23 cellular contexts compared by ENCODE assay signal in genomic region chr11:100774859-100775258, GRCh38.
DNase-seq lines count a peak whose midpoint lies in the region; ATAC-seq and TF ChIP-seq lines count a peak whose summit lies in the region.
"Had no signal": no experiment of that assay in that cellular context is flagged by ENCODE, and none has a peak within 500 bp of the region (broad histone marks: within the 10 kb centered on the region; RNA-seq: fewer than 3 reads in every experiment).

No MANE protein-coding gene starts in this region.

- no peak overlapping the region for H3K4me3 ChIP-seq in cardiac muscle cell
- H3K4me3 ChIP-seq in heart left ventricle: no peak overlapping the region
- no peak overlapping the region for H3K4me3 ChIP-seq in mammary epithelial cell (replicated peaks in 1 of 3; ENCODE audit: insufficient read depth in 1 of 3, low read depth in 2 of 3, low read length in 3 of 3)
- no peak overlapping the region for H3K4me3 ChIP-seq in mucosa of rectum (ENCODE audit: low read length in 2 of 2)
- no peak overlapping the region for H3K4me3 ChIP-seq in spleen
- no peak overlapping the region for H3K4me3 ChIP-seq in prostate gland
- H3K4me3 ChIP-seq: dorsolateral prefrontal cortex, gastrocnemius medialis, GM23248, thoracic aorta had no signal

- TF ChIP-seq CTCF in cardiac muscle cell (IDR thresholded peaks at IDR 0.05; ENCODE audit: low read depth, low read length) (no peak), heart left ventricle (IDR thresholded peaks at IDR 0.05) (no peak), mammary epithelial cell (conservative IDR thresholded peaks at IDR 0.05 in 1 of 2, IDR thresholded peaks at IDR 0.05 in 1 of 2; ENCODE audit: extremely low read depth in 1 of 2, insufficient read depth in 1 of 2, low read depth in 1 of 2, low read length in 2 of 2) (no peak), spleen (IDR thresholded peaks at IDR 0.05 in 8 of 11, conservative IDR thresholded peaks at IDR 0.05 in 3 of 11) (no peak), prostate gland (IDR thresholded peaks at IDR 0.05) (no peak)

- intact Hi-C loops in heart left ventricle (cut with DNase I): no loop called here
- intact Hi-C loops in mammary epithelial cell (cut with micrococcal nuclease): no loop called here
- intact Hi-C loops in spleen (cut with DNase I; ENCODE audit: low total_unique reads): no loop called here
- intact Hi-C loops in prostate gland (cut with DNase I): loop anchor here (10.0 kb wide), 1 partner anchor 1240 kb away; no protein-coding TSS in a partner anchor

- in situ Hi-C loops in mammary epithelial cell (cut with MboI; ENCODE audit: low sequenced_read_pairs in 2 of 2): loop anchor here in 1 of 2 donors (10.0 kb wide), 1 partner anchor 80 kb away; no protein-coding TSS in a partner anchor

- dilution Hi-C loops in mammary epithelial cell (cut with HindIII; ENCODE audit: low sequenced_read_pairs): no loop called here

- no peak overlapping the region for H3K4me2 ChIP-seq in mammary epithelial cell (ENCODE audit: insufficient read depth, low read depth, low read length)

- CTCF ChIA-PET in mammary epithelial cell (lab: Charles Lee; ENCODE audit: low non-redundant PET): no interaction called here

- H3K9me3 ChIP-seq in cardiac muscle cell (ENCODE audit: low read depth) (no peaks in the 10 kb centered on the region), heart left ventricle (no peaks in the 10 kb centered on the region), mammary epithelial cell (replicated peaks; ENCODE audit: insufficient read depth, low read length) (no peaks in the 10 kb centered on the region), mucosa of rectum (ENCODE audit: control insufficient read depth in 2 of 2, low read length in 2 of 2) (no peaks in the 10 kb centered on the region), spleen (no peaks in the 10 kb centered on the region), prostate gland (no peaks in the 10 kb centered on the region)
- H3K9me3 ChIP-seq: gastrocnemius medialis, thoracic aorta had no signal

- H3K9ac ChIP-seq in mammary epithelial cell (ENCODE audit: insufficient read depth, low read length) (no peak overlapping the region), mucosa of rectum (ENCODE audit: low read depth in 1 of 2, low read length in 2 of 2) (no peak overlapping the region)
- H3K9ac ChIP-seq: GM23248 had no signal

- TF ChIP-seq POLR2A in heart left ventricle (IDR thresholded peaks at IDR 0.05): no peak
- no peak for TF ChIP-seq POLR2A in spleen (IDR thresholded peaks at IDR 0.05)
- no peak for TF ChIP-seq POLR2A in prostate gland (IDR thresholded peaks at IDR 0.05)

- no peaks in the 10 kb centered on the region for H3K27me3 ChIP-seq in cardiac muscle cell
- no peaks in the 10 kb centered on the region for H3K27me3 ChIP-seq in heart left ventricle
- H3K27me3 ChIP-seq in mammary epithelial cell (ENCODE audit: insufficient read depth, low read length): no peaks in the 10 kb centered on the region
- H3K27me3 ChIP-seq in mucosa of rectum (ENCODE audit: control insufficient read depth in 2 of 2, insufficient read depth in 2 of 2, low read length in 2 of 2): no peaks in the 10 kb centered on the region
- no peaks in the 10 kb centered on the region for H3K27me3 ChIP-seq in spleen (replicated peaks in 1 of 7)
- no peaks in the 10 kb centered on the region for H3K27me3 ChIP-seq in prostate gland (replicated peaks; ENCODE audit: insufficient read depth)
- H3K27me3 ChIP-seq: dorsolateral prefrontal cortex, gastrocnemius medialis had no signal

- ATAC-seq in heart left ventricle: no peak
- ATAC-seq in GM21515 (IDR thresholded peaks at IDR 0.05; ENCODE audit: unreplicated experiment): no peak
- ATAC-seq: activated T-cell treated with anti-CD3 and anti-CD28 coated beads, Interleukin-2, amount 50 U/mL, for 72 hours; gastrocnemius medialis; natural killer cell had no signal

- no peaks in the 10 kb centered on the region for H4K20me1 ChIP-seq in mammary epithelial cell (ENCODE audit: insufficient read depth, low read length)

- H3K4me1 ChIP-seq in cardiac muscle cell (ENCODE audit: low read depth): peaks cover 20% of the 10 kb centered on the region
- H3K4me1 ChIP-seq in heart left ventricle: peaks cover 0 to 12% (median 0%) of the 10 kb centered on the region in 12 donors
- H3K4me1 ChIP-seq in mammary epithelial cell (ENCODE audit: insufficient read depth, low read length): peaks cover 26% of the 10 kb centered on the region
- peaks cover 6 to 40% of the 10 kb centered on the region in 2 donors for H3K4me1 ChIP-seq in mucosa of rectum (ENCODE audit: control insufficient read depth in 2 of 2, insufficient read depth in 2 of 2, low read length in 2 of 2)
- H3K4me1 ChIP-seq in spleen: peaks cover 0 to 13% (median 0%) of the 10 kb centered on the region in 6 donors
- H3K4me1 ChIP-seq in prostate gland (replicated peaks): no peaks in the 10 kb centered on the region
- H3K4me1 ChIP-seq: gastrocnemius medialis had no signal

- DNase-seq in cardiac muscle cell (ENCODE audit: low read depth in 1 of 2, low spot score in 1 of 2) (no peak), heart left ventricle (no peak), mammary epithelial cell (peak; percentile 65), spleen (no peak), DMS114 treated with DMSO at 0.1 percent for 48 hours (lab: John Stamatoyannopoulos, UW; ENCODE audit: unreplicated experiment) (no peak), prostate gland (ENCODE audit: low spot score) (no peak)
- DNase-seq: activated CD4-positive, CD25-positive, alpha-beta regulatory T cell; activated CD8-positive, alpha-beta memory T cell treated with anti-CD3 and anti-CD28 coated beads for 24 hours; activated naive CD8-positive, alpha-beta T cell treated with anti-CD3 and anti-CD28 coated beads for 36 hours; activated T-cell treated with anti-CD3 and anti-CD28 coated beads, Interleukin-2, amount 50 U/mL, for 72 hours; dorsolateral prefrontal cortex; erythroblast; gastrocnemius medialis; GM23248; MV-4-11; natural killer cell; NCI-H2081 treated with DMSO at 0.1 percent for 48 hours; NCI-H510A treated with DMSO at 0.1 percent for 48 hours; SIG-M5 had no signal

- H3K79me2 ChIP-seq in mammary epithelial cell (ENCODE audit: insufficient read depth, low read length): no peaks in the 10 kb centered on the region

- peaks cover 21% of the 10 kb centered on the region for H3K36me3 ChIP-seq in cardiac muscle cell
- peaks cover 0 to 28% (median 6%) of the 10 kb centered on the region in 9 donors for H3K36me3 ChIP-seq in heart left ventricle
- H3K36me3 ChIP-seq in mammary epithelial cell (ENCODE audit: insufficient read depth, low read length): peaks cover 4% of the 10 kb centered on the region
- H3K36me3 ChIP-seq in mucosa of rectum (ENCODE audit: control insufficient read depth in 2 of 2, insufficient read depth in 2 of 2, low read length in 2 of 2): peaks cover 0 to 3% of the 10 kb centered on the region in 2 donors
- H3K36me3 ChIP-seq in spleen: peaks cover 0 to 18% (median 0%) of the 10 kb centered on the region in 6 donors
- no peaks in the 10 kb centered on the region for H3K36me3 ChIP-seq in prostate gland
- H3K36me3 ChIP-seq: gastrocnemius medialis, thoracic aorta had no signal

- peak overlapping the region; percentile 71 for H3K27ac ChIP-seq in cardiac muscle cell
- no peak overlapping the region for H3K27ac ChIP-seq in heart left ventricle
- peak overlapping the region; percentile 87 for H3K27ac ChIP-seq in mammary epithelial cell (ENCODE audit: insufficient read depth, low read depth, low read length)
- peak overlapping the region; percentile 49 to 80 for H3K27ac ChIP-seq in mucosa of rectum (ENCODE audit: low read depth in 2 of 2, low read length in 2 of 2)
- H3K27ac ChIP-seq in spleen: no peak overlapping the region
- no peak overlapping the region for H3K27ac ChIP-seq in prostate gland
- H3K27ac ChIP-seq: C4-2B, dorsolateral prefrontal cortex, gastrocnemius medialis, GM23248, thoracic aorta had no signal

- no TSS peak for BruUV-seq in mammary epithelial cell (replicated peaks; lab: Mats Ljungman, UMichigan)

- 82 to 97% (median 94%) methylated on average over 3 of the region's 3 CpGs for WGBS in heart left ventricle, 4 donors
- WGBS in mammary epithelial cell (ENCODE audit: low coverage, missing lambda C conversion rate): 82% methylated on average over 3 of the region's 3 CpGs
- WGBS in spleen, 5 donors: 80 to 98% (median 95%) methylated on average over 3 of the region's 3 CpGs
- 87% methylated on average over 3 of the region's 3 CpGs for WGBS in prostate gland

- H2AFZ ChIP-seq in mammary epithelial cell (ENCODE audit: low read depth, low read length): no peak overlapping the region
- H2AFZ ChIP-seq: GM23248 had no signal

Comparison
In these comparisons a context has a peak if more than half of its experiments do, and no peak if none do; other contexts are left out.
1. H3K27ac ChIP-seq: peak in cardiac muscle cell (single experiment), mammary epithelial cell (single experiment) and mucosa of rectum (2 of 2); none in heart left ventricle (0 of 12), spleen (0 of 8) and prostate gland (0 of 2).